ENCODE assay signal across 8 cellular contexts in the genomic region with DNA sequence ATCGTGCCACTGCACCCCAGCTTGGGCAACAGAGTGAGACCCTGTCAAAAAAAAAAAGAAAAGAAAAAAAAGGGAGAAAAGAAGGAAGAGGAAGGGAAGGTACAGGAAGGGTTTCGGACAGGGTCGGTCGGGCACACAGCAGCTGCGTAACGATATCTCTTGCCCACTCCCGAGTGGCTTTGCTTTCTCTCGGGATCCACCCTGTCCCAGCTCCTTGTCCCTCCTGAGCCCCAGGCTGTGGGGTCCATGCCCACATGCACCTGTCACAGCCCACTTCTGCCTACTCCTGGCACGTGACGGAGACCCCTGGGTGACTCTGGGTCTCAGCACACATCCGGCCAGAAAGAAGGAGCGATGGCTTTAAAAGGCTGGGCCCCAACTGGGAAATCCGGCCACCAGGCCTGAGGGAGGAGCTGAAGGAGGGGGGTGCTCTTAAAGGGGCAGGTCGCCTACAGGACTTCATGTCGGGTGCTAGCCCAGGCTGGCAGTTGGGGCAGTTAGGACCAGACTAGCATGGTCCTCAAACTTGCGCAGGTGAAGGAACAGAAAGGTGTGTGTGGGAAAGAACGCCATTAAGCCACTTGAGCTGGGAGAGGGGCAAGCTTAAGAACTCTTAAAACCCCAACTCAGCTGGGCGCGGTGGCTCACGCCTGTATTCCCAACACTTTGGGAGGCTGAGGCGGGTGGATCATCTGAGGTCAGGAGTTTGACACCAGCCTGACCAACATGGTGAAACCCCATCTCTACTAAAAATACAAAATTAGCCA. TPM values are rescaled to one million over a fixed set of nuclear protein-coding genes. Genes with fewer than 3 reads are reported as not detected.
DNase-seq lines count a peak whose midpoint lies in the region; ATAC-seq and TF ChIP-seq lines count a peak whose summit lies in the region.

A gene with protein sequence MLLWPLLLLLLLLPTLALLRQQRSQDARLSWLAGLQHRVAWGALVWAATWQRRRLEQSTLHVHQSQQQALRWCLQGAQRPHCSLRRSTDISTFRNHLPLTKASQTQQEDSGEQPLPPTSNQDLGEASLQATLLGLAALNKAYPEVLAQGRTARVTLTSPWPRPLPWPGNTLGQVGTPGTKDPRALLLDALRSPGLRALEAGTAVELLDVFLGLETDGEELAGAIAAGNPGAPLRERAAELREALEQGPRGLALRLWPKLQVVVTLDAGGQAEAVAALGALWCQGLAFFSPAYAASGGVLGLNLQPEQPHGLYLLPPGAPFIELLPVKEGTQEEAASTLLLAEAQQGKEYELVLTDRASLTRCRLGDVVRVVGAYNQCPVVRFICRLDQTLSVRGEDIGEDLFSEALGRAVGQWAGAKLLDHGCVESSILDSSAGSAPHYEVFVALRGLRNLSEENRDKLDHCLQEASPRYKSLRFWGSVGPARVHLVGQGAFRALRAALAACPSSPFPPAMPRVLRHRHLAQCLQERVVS (minus strand): TSS at position 362 of the 767 bp plus-strand sequence. CDS start 913 bp downstream, outside the sequence.

- H3K4me1 ChIP-seq in BLaER1 (peaks cover 59% of the 10 kb centered on the region), endodermal cell (ENCODE audit: control insufficient read depth, insufficient read depth, low read length) (no peaks in the 10 kb centered on the region)

- H3K9ac ChIP-seq in BLaER1 (peak within 1 kb of the TSS; percentile 84), endodermal cell (ENCODE audit: extremely low read depth, low read length, poor library complexity, severe bottlenecking) (no peak within 1 kb of the TSS)

- H3K4me3 Mint-ChIP-seq in endodermal cell (peak within 1 kb of the TSS; percentile 48), mesothelial cell of epicardium (peak within 1 kb of the TSS; percentile 80)

- H3K36me3 Mint-ChIP-seq in endodermal cell (ENCODE audit: low read depth) (peaks cover under 1% of the 10 kb centered on the region), mesothelial cell of epicardium (peaks cover under 1% of the 10 kb centered on the region)

- ATAC-seq in GM19324 (IDR thresholded peaks at IDR 0.05; ENCODE audit: low FRiP score, unreplicated experiment), result peak; percentile 84
- peak; percentile 63 for ATAC-seq in HG03571 (IDR thresholded peaks at IDR 0.05; ENCODE audit: unreplicated experiment)

- peak within 1 kb of the TSS; percentile 94 for H3K4me2 ChIP-seq in BLaER1

- H3K27ac Mint-ChIP-seq in endodermal cell (no peak within 1 kb of the TSS), mesothelial cell of epicardium (no peak within 1 kb of the TSS)

- H3K27me3 ChIP-seq in BLaER1, result no peaks in the 10 kb centered on the region
- no peaks in the 10 kb centered on the region for H3K27me3 ChIP-seq in endodermal cell (ENCODE audit: control insufficient read depth, insufficient read depth, low read length, poor library complexity, severe bottlenecking)

- WGBS in endodermal cell (ENCODE audit: insufficient coverage in 1 of 2, insufficient read length in 1 of 2), 2 experiments, result 63 to 69% methylated on average over 15 to 21 of the region's 21 CpGs

- no peaks in the 10 kb centered on the region for H4K20me1 ChIP-seq in BLaER1

- H3K4me1 Mint-ChIP-seq in endodermal cell (peaks cover 4% of the 10 kb centered on the region), mesothelial cell of epicardium (peaks cover 10% of the 10 kb centered on the region)

- H3K36me3 ChIP-seq in BLaER1 (peaks cover 16% of the 10 kb centered on the region; the same call in 1 of the 2 replicates), endodermal cell (ENCODE audit: control insufficient read depth, insufficient read depth, low read length) (peaks cover under 1% of the 10 kb centered on the region)

- TF ChIP-seq CTCF in endodermal cell (conservative IDR thresholded peaks at IDR 0.05) (no peak), mesothelial cell of epicardium (IDR thresholded peaks at IDR 0.05; ENCODE audit: unreplicated experiment) (no peak)

- H3K27me3 Mint-ChIP-seq in endodermal cell (ENCODE audit: insufficient read depth) (no peaks in the 10 kb centered on the region), mesothelial cell of epicardium (ENCODE audit: low read depth) (no peaks in the 10 kb centered on the region)

- H3K9me3 Mint-ChIP-seq in endodermal cell (no peaks in the 10 kb centered on the region), mesothelial cell of epicardium (no peaks in the 10 kb centered on the region)

- DNase-seq in NOMO-1 (lab: John Stamatoyannopoulos, UW; ENCODE audit: unreplicated experiment in 2 of 2), result peak; percentile 84 to 94
- peak; percentile 64 to 72 for DNase-seq in activated CD8-positive, alpha-beta memory T cell treated with anti-CD3 and anti-CD28 coated beads for 4 hours (ENCODE audit: low read depth in 2 of 2)
- peak; percentile 93 for DNase-seq in endodermal cell
- DNase-seq in mesothelial cell of epicardium (ENCODE audit: low spot score in 2 of 2, unreplicated experiment in 2 of 2), result no peak
- DNase-seq in stimulated activated CD8-positive, alpha-beta memory T cell treated with anti-CD3 and anti-CD28 coated beads, Interleukin-15, amount 100 ng/mL, for 4 hours (ENCODE audit: low read depth in 2 of 2), result peak; percentile 62 to 70

- H3K27ac ChIP-seq in BLaER1, result peak within 1 kb of the TSS; percentile 88
- no peak within 1 kb of the TSS for H3K27ac ChIP-seq in endodermal cell (ENCODE audit: low read depth, low read length)

- H3K4me3 ChIP-seq in BLaER1 (peak within 1 kb of the TSS; percentile 78), endodermal cell (ENCODE audit: low read length) (peak within 1 kb of the TSS; percentile 71)

- no peaks in the 10 kb centered on the region for H3K9me3 ChIP-seq in BLaER1
- H3K9me3 ChIP-seq in endodermal cell (ENCODE audit: control insufficient read depth, low read length), result no peaks in the 10 kb centered on the region

RNA-seq across cellular contexts. Expression of the gene that starts here (rescaled TPM):
- total RNA-seq in endodermal cell, result 1 to 10 TPM; 4.4 to 8.4 TPM
- polyA plus RNA-seq in endodermal cell (2013, experiment 1 of 2), result 9.1 TPM
- 8.2 TPM for polyA plus RNA-seq in endodermal cell (2013, experiment 2 of 2)
- total RNA-seq in mesothelial cell of epicardium, result 9.2 to 10.7 TPM (median 10.2 TPM) in 3 replicates

Comparison
In these comparisons a context has a peak if more than half of its experiments do, and no peak if none do; other contexts are left out.
1. DNase-seq: peak in NOMO-1 (2 of 2), activated CD8-positive, alpha-beta memory T cell treated with anti-CD3 and anti-CD28 coated beads for 4 hours (2 of 2), endodermal cell (single experiment) and stimulated activated CD8-positive, alpha-beta memory T cell treated with anti-CD3 and anti-CD28 coated beads, Interleukin-15, amount 100 ng/mL, for 4 hours (2 of 2); none in mesothelial cell of epicardium (0 of 2).